In the genomic region with DNA sequence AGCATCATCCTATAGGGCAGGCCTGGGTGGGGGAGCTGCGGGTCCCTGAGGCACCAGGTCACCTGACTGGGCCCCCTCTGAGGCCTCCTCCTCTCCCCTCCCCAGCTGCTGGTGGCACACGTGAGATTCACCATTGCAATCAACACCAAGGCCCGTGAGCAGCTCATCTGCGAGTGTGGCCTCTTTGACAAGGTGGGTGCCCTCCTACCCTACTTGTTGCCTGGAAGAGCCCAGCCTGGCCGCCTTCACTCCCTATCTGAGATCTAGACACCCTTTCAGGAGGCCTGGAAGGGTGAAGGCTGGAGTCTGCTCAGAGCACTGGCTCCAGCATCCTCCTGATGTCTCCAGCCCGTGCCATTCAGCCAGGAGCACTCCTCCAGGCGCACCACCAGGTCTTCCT, we compare ENCODE assay signal across 28 cellular contexts.
"Had no signal": no experiment of that assay in that cellular context is flagged by ENCODE, and none has a peak within 500 bp of the region (broad histone marks: within the 10 kb centered on the region; RNA-seq: fewer than 3 reads in every experiment).

No MANE protein-coding gene starts in this region.

- H3K9me3 ChIP-seq: esophagus squamous epithelium, gastrocnemius medialis, lower lobe of right lung, pancreas, SK-N-SH, stomach, suprapubic skin, transverse colon had no signal

- H3K36me3 ChIP-seq: brain microvascular endothelial cell, esophagus squamous epithelium, gastrocnemius medialis, lower lobe of right lung, pancreas, suprapubic skin, transverse colon had no signal

- ATAC-seq: activated naive CD4-positive, alpha-beta T cell treated with anti-CD3 and anti-CD28 coated beads, Interleukin-2, amount 50 U/mL, for 72 hours; activated T-helper 17 cell treated with anti-CD3 and anti-CD28 coated beads, Interleukin-2, amount 50 U/mL, for 72 hours; gastrocnemius medialis; left cardiac atrium; lower lobe of right lung; naive thymus-derived CD4-positive, alpha-beta T cell; pancreas; psoas muscle; right cardiac atrium had no signal

- H3K4me1 ChIP-seq: esophagus squamous epithelium, lower lobe of right lung, suprapubic skin, transverse colon had no signal

- H3K27me3 ChIP-seq: brain microvascular endothelial cell, dorsolateral prefrontal cortex, pancreas, suprapubic skin, transverse colon had no signal

- H3K4me3 Mint-ChIP-seq: activated CD4-positive, alpha-beta T cell treated with anti-CD3 and anti-CD28 coated beads, Interleukin-2, amount 10 ng/mL, durations not matched to agents 7 days and 5 days; activated T-cell treated with anti-CD3 and anti-CD28 coated beads, Interleukin-2, amount 50 U/mL, for 24 hours; activated T-helper 17 cell treated with anti-CD3 and anti-CD28 coated beads, Interleukin-2, amount 50 U/mL, for 72 hours; naive thymus-derived CD4-positive, alpha-beta T cell; neural crest cell had no signal

- H3K4me1 Mint-ChIP-seq: activated T-helper 17 cell treated with anti-CD3 and anti-CD28 coated beads, Interleukin-2, amount 50 U/mL, for 72 hours; neural crest cell had no signal

- H3K9me3 Mint-ChIP-seq: activated naive CD4-positive, alpha-beta T cell treated with anti-CD3 and anti-CD28 coated beads, Interleukin-2, amount 50 U/mL, for 72 hours; activated T-cell treated with anti-CD3 and anti-CD28 coated beads, Interleukin-2, amount 50 U/mL, for 24 hours; activated T-helper 17 cell treated with anti-CD3 and anti-CD28 coated beads, Interleukin-2, amount 50 U/mL, for 72 hours; neural crest cell had no signal

- H3K36me3 Mint-ChIP-seq: activated naive CD4-positive, alpha-beta T cell treated with anti-CD3 and anti-CD28 coated beads, Interleukin-2, amount 50 U/mL, for 72 hours had no signal

- H3K4me3 ChIP-seq: dorsolateral prefrontal cortex, esophagus squamous epithelium, gastrocnemius medialis, lower lobe of right lung, pancreas, psoas muscle, stomach, suprapubic skin, transverse colon had no signal

- H3K27ac Mint-ChIP-seq: activated naive CD4-positive, alpha-beta T cell treated with anti-CD3 and anti-CD28 coated beads, Interleukin-2, amount 50 U/mL, for 72 hours; activated T-cell treated with anti-CD3 and anti-CD28 coated beads, Interleukin-2, amount 50 U/mL, for 24 hours; activated T-helper 17 cell treated with anti-CD3 and anti-CD28 coated beads, Interleukin-2, amount 50 U/mL, for 72 hours; naive thymus-derived CD4-positive, alpha-beta T cell had no signal

- H3K27me3 Mint-ChIP-seq: activated CD4-positive, alpha-beta T cell treated with anti-CD3 and anti-CD28 coated beads, Interleukin-2, amount 10 ng/mL, durations not matched to agents 7 days and 5 days; activated T-cell treated with anti-CD3 and anti-CD28 coated beads, Interleukin-2, amount 50 U/mL, for 24 hours; activated T-helper 17 cell treated with anti-CD3 and anti-CD28 coated beads, Interleukin-2, amount 50 U/mL, for 72 hours had no signal

- DNase-seq: activated CD4-positive, alpha-beta T cell treated with anti-CD3 and anti-CD28 coated beads, Interleukin-2, amount 10 ng/mL, durations not matched to agents 7 days and 5 days; activated CD4-positive, CD25-positive, alpha-beta regulatory T cell treated with anti-CD3 and anti-CD28 coated beads, Interleukin-2, amount 50 U/mL, for 72 hours; activated CD8-positive, alpha-beta memory T cell treated with anti-CD3 and anti-CD28 coated beads for 24 hours; activated CD8-positive, alpha-beta memory T cell treated with anti-CD3 and anti-CD28 coated beads, Interleukin-2, amount 50 U/mL, for 4 hours; activated T-cell treated with anti-CD3 and anti-CD28 coated beads, Interleukin-2, amount 50 U/mL, for 24 hours; aorta; brain microvascular endothelial cell; central memory CD4-positive, alpha-beta T cell; dorsolateral prefrontal cortex; esophagus squamous epithelium; gastrocnemius medialis; hippocampal formation; left cardiac atrium; lower lobe of right lung; pancreas; psoas muscle; right cardiac atrium; SK-N-SH; stimulated activated CD4-positive, alpha-beta T cell treated with anti-CD3 and anti-CD28 coated beads, Interleukin-12 subunit alpha, Interleukin-12 subunit beta, amount 100 ng/mL, for 4 hours; stimulated activated CD4-positive, alpha-beta T cell treated with anti-CD3 and anti-CD28 coated beads, Interleukin-4, amount 100 ng/mL, for 4 hours; stomach; transverse colon had no signal

- H3K27ac ChIP-seq: brain microvascular endothelial cell, dorsolateral prefrontal cortex, esophagus squamous epithelium, gastrocnemius medialis, lower lobe of right lung, pancreas, psoas muscle, stomach, suprapubic skin, transverse colon, VCaP had no signal

- H3K9ac ChIP-seq: SK-N-SH had no signal
